In the genomic region with DNA sequence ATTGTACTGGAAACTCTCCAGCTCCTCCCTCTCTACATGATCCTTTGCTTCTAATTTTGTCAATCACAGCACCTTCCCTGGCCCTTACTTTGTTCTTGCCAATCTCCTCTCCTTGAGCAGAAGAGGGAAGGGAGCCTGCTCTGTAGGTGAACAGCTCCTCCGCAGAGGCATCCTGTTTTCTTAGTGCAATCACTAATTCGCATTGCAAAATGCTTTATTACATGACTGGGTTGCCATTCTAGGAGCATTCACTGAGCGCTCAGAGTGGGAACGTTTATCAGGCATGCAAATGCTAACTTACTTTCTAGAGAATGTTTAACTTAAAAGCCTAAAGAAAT, we compare ENCODE assay signal across 8 cellular contexts. TPM values are rescaled to one million over a fixed set of nuclear protein-coding genes. Genes with fewer than 3 reads are reported as not detected.
DNase-seq lines count a peak whose midpoint lies in the region; ATAC-seq, FAIRE-seq and TF ChIP-seq lines count a peak whose summit lies in the region.
"Had no signal": no experiment of that assay in that cellular context is flagged by ENCODE, and none has a peak within 500 bp of the region (broad histone marks: within the 10 kb centered on the region; RNA-seq: fewer than 3 reads in every experiment).

No MANE protein-coding gene starts in this region.

- no peak overlapping the region for H3K27ac ChIP-seq in pancreas

- intact Hi-C loops in pancreas (cut with DNase I) = loop anchor here in 2 of 3 donors (5.0 to 10.0 kb wide), 3 partner anchors 238 to 330 kb away; no protein-coding TSS in a partner anchor

- WGBS in pancreas, 2 donors = 2 to 4% methylated on average over 4 of the region's 4 CpGs

- H3K4me3 ChIP-seq in endocrine pancreas (ENCODE audit: control insufficient read depth, insufficient read depth, low read length) (peak overlapping the region; percentile 70), pancreas (peak overlapping the region in 2 of 4 donors; percentile 88 to 99)

- no peaks in the 10 kb centered on the region for H3K27me3 ChIP-seq in endocrine pancreas (ENCODE audit: control insufficient read depth, insufficient read depth, low read length)
- no peaks in the 10 kb centered on the region for H3K27me3 ChIP-seq in pancreas

- TF ChIP-seq CTCF in pancreas (IDR thresholded peaks at IDR 0.05) = no peak

- peak overlapping the region; percentile 30 for H3K9ac ChIP-seq in endocrine pancreas (ENCODE audit: control insufficient read depth, insufficient read depth, low read length)

- no peak for FAIRE-seq in pancreas (lab: Jason Lieb, UNC)
- FAIRE-seq: TTC549 had no signal

- H3K9me3 ChIP-seq in endocrine pancreas (ENCODE audit: control insufficient read depth, low read length) (no peaks in the 10 kb centered on the region), pancreas (no peaks in the 10 kb centered on the region)

- ATAC-seq in GM19438 (IDR thresholded peaks at IDR 0.05; ENCODE audit: low read depth, unreplicated experiment) (peak; percentile 5), pancreas (peak; percentile 8 to 13 (median 9)), esophagus mucosa (no peak)

- H3K36me3 ChIP-seq in endocrine pancreas (ENCODE audit: control insufficient read depth, insufficient read depth, low read length) (no peaks in the 10 kb centered on the region), pancreas (no peaks in the 10 kb centered on the region)

- H3K4me1 ChIP-seq in endocrine pancreas (ENCODE audit: control insufficient read depth, insufficient read depth, low read length) (peaks cover 3% of the 10 kb centered on the region), pancreas (peaks cover 0 to 21% (median 5%) of the 10 kb centered on the region in 3 donors)

- DNase-seq in M059J (ENCODE audit: low read depth) = peak; percentile 45
- no peak for DNase-seq in pancreas
- no peak for DNase-seq in activated CD4-positive, CD25-positive, alpha-beta regulatory T cell treated with anti-CD3 and anti-CD28 coated beads, Interleukin-2, amount 50 U/mL, for 72 hours
- DNase-seq in NOMO-1 treated with dmso at 0.1 percent for 144 hours (lab: John Stamatoyannopoulos, UW; ENCODE audit: unreplicated experiment) = no peak

RNA-seq across cellular contexts. Expression of a gene that starts 0.4 kb away (rescaled TPM):
- total RNA-seq in M059J (2014; rRNA removed; shearing (Covaris generic)) = 12.6 and 23.9 TPM in 2 replicates
- total RNA-seq in pancreas (10 to 100 TPM; 10.2 to 20.0 (median 14.3) TPM), esophagus mucosa (16.2 TPM)
- polyA plus RNA-seq in pancreas = 1 to 10 TPM; 2.9 to 4.7 TPM
